In genomic region chr11:70558651-70559050, GRCh38 we compare ENCODE assay signal across 17 cellular contexts.
"Had no signal": no experiment of that assay in that cellular context is flagged by ENCODE, and none has a peak within 500 bp of the region (broad histone marks: within the 10 kb centered on the region; RNA-seq: fewer than 3 reads in every experiment).

No MANE protein-coding gene starts in this region.

- ATAC-seq: effector memory CD8-positive, alpha-beta T cell; left colon; left ventricle myocardium superior; pancreas had no signal

- H3K4me3 ChIP-seq: esophagus squamous epithelium, hepatocyte, pancreas, sigmoid colon, skin epidermis had no signal

- H3K4me1 Mint-ChIP-seq: naive B cell had no signal

- H2AFZ ChIP-seq: hepatocyte had no signal

- H3K36me3 ChIP-seq: esophagus squamous epithelium, pancreas, sigmoid colon had no signal

- DNase-seq: effector memory CD8-positive, alpha-beta T cell; esophagus squamous epithelium; foreskin fibroblast; left colon; left ventricle myocardium superior; mesendoderm; naive B cell; occipital lobe; sigmoid colon; stimulated activated CD4-positive, alpha-beta T cell treated with anti-CD3 and anti-CD28 coated beads, Interleukin-2, amount 100 ng/mL, for 24 hours; stimulated activated CD4-positive, alpha-beta T cell treated with anti-CD3 and anti-CD28 coated beads, Interleukin-4, amount 100 ng/mL, for 4 hours; stimulated activated naive CD4-positive, alpha-beta T cell treated with Interleukin-2 at 50 U/mL for 16 hours; trophoblast cell had no signal

- H3K4me3 Mint-ChIP-seq: dendritic cell treated with granulocyte-macrophage colony-stimulating factor and Interleukin-4, amounts not matched to agents 40 ng/mL and 50 ng/mL, for 4 days; effector memory CD8-positive, alpha-beta T cell; naive B cell had no signal

- H3K27me3 ChIP-seq: hepatocyte, pancreas, sigmoid colon had no signal

- H3K9me3 Mint-ChIP-seq: dendritic cell treated with granulocyte-macrophage colony-stimulating factor and Interleukin-4, amounts not matched to agents 40 ng/mL and 50 ng/mL, for 4 days; effector memory CD8-positive, alpha-beta T cell had no signal

- H3K36me3 Mint-ChIP-seq: naive B cell had no signal

- H3K4me2 ChIP-seq: hepatocyte had no signal

- H3K27ac ChIP-seq: esophagus squamous epithelium, hepatocyte, pancreas, sigmoid colon, skin epidermis had no signal

- H3K9me3 ChIP-seq: esophagus squamous epithelium, pancreas, sigmoid colon had no signal

- H3K27ac Mint-ChIP-seq: dendritic cell treated with granulocyte-macrophage colony-stimulating factor and Interleukin-4, amounts not matched to agents 40 ng/mL and 50 ng/mL, for 4 days; effector memory CD8-positive, alpha-beta T cell; naive B cell had no signal

- H3K4me1 ChIP-seq: esophagus squamous epithelium, pancreas, sigmoid colon had no signal
